16 cellular contexts compared by ENCODE assay signal in the genomic region with DNA sequence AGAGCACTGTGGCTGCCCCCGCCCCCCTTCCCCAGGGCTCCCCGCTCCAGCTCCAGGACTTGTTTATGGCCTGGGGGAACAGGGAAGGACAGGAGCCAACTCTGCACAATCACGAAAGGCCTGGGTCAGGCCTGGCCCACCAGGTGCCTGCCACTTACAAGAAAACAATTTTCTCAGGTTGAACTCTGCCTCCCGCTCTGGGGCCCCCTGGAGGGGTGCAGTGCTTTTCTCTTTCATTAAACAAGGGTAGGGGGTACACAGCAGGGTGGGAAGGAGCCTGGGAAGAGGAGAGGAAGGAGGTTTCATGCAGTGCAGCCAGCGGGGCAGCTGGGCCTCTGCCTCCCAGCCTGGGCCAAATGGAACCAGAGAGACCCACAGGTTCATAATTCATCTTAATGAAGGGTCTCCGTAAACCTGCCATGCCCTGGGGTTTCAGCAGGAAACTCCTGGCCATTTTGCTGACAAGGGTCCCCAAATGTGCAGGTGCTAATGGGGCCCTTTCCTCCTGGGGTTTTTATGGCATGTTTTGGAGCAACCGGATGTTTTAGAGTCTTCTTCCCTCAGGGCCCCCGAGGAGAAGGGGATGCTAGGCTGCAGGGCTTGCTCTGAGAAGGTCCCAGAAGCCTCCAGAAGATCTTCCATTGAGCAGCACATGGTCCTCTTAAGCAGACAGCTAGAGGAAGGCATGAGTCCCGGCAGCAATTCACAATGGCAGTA.
DNase-seq lines count a peak whose midpoint lies in the region; TF ChIP-seq lines count a peak whose summit lies in the region.
"Had no signal": no experiment of that assay in that cellular context is flagged by ENCODE, and none has a peak within 500 bp of the region (broad histone marks: within the 10 kb centered on the region; RNA-seq: fewer than 3 reads in every experiment).

No MANE protein-coding gene starts in this region.

- H3K27me3 Mint-ChIP-seq in neural progenitor cell (ENCODE audit: insufficient read depth, low read depth), result no peaks in the 10 kb centered on the region
- peaks cover 2% of the 10 kb centered on the region for H3K27me3 Mint-ChIP-seq in T-helper 2 cell treated with Interferon-gamma antibody and Interleukin-4, amounts not matched to agents 5 μg/mL and 100 μg/mL, for 36 hours (ENCODE audit: low read depth)
- H3K27me3 Mint-ChIP-seq: CD4-positive, alpha-beta T cell had no signal

- DNase-seq in H7 (peak; percentile 65), iPS-NIHi11 (ENCODE audit: low spot score) (peak; percentile 52), neural progenitor cell (ENCODE audit: low spot score) (no peak), epidermal melanocyte (ENCODE audit: insufficient read length, low spot score) (no peak), kidney tubule cell (ENCODE audit: low spot score) (no peak)
- no peak for DNase-seq in T-helper 2 cell treated with Interferon-gamma antibody and Interleukin-4, amounts not matched to agents 5 μg/mL and 100 μg/mL, for 36 hours (ENCODE audit: low spot score)
- DNase-seq: CD4-positive, alpha-beta T cell; GM23248; NCI-H1105 treated with DMSO at 0.1 percent for 48 hours; NCI-H187; NCI-H2171; NCI-H446; NK-92 treated with Interleukin-12 subunit alpha and Interleukin-12 subunit beta, amount 100 ng/mL, for 24 hours had no signal

- H3K4me2 ChIP-seq in neural progenitor cell, result no peak overlapping the region

- H4K20me1 ChIP-seq in neural progenitor cell (ENCODE audit: low read depth), result no peaks in the 10 kb centered on the region

- H3K9me3 ChIP-seq in HUES48 (ENCODE audit: control insufficient read depth, insufficient read depth, low read length) (no peaks in the 10 kb centered on the region), neural progenitor cell (ENCODE audit: low read depth) (no peaks in the 10 kb centered on the region)
- H3K9me3 ChIP-seq: SJSA1 had no signal

- H3K4me3 ChIP-seq in H7 (ENCODE audit: insufficient read depth, low read depth, low read length), result no peak overlapping the region
- no peak overlapping the region for H3K4me3 ChIP-seq in HUES48 (ENCODE audit: low read depth, low read length)
- no peak overlapping the region for H3K4me3 ChIP-seq in neural progenitor cell
- H3K4me3 ChIP-seq: GM23248, SJSA1 had no signal

- TF ChIP-seq CTCF in neural progenitor cell (IDR thresholded peaks at IDR 0.05), result no peak

- H3K36me3 ChIP-seq in H7 (replicated peaks; ENCODE audit: control insufficient read depth, insufficient read depth, low read length) (no peaks in the 10 kb centered on the region), HUES48 (ENCODE audit: control insufficient read depth, insufficient read depth, low read length) (no peaks in the 10 kb centered on the region), neural progenitor cell (no peaks in the 10 kb centered on the region)
- H3K36me3 ChIP-seq: SJSA1 had no signal

- H3K4me3 Mint-ChIP-seq in neural progenitor cell, result no peak overlapping the region
- H3K4me3 Mint-ChIP-seq in T-helper 2 cell treated with Interferon-gamma antibody and Interleukin-4, amounts not matched to agents 5 μg/mL and 100 μg/mL, for 36 hours, result no peak overlapping the region
- H3K4me3 Mint-ChIP-seq: CD4-positive, alpha-beta T cell; IgD-negative memory B cell had no signal

- H3K9ac ChIP-seq in HUES48 (ENCODE audit: low read depth, low read length) (no peak overlapping the region), neural progenitor cell (no peak overlapping the region)
- H3K9ac ChIP-seq: GM23248 had no signal

- H3K79me2 ChIP-seq in neural progenitor cell (ENCODE audit: low read depth), result no peaks in the 10 kb centered on the region

- peak overlapping the region; percentile 47 for H2AFZ ChIP-seq in neural progenitor cell (replicated peaks)
- H2AFZ ChIP-seq: GM23248 had no signal

- H3K9me3 Mint-ChIP-seq in neural progenitor cell, result no peaks in the 10 kb centered on the region
- H3K9me3 Mint-ChIP-seq in T-helper 2 cell treated with Interferon-gamma antibody and Interleukin-4, amounts not matched to agents 5 μg/mL and 100 μg/mL, for 36 hours, result no peaks in the 10 kb centered on the region
- H3K9me3 Mint-ChIP-seq: CD4-positive, alpha-beta T cell; IgD-negative memory B cell had no signal

- H3K4me1 ChIP-seq in HUES48 (ENCODE audit: control insufficient read depth, insufficient read depth, low read length) (peaks cover 41% of the 10 kb centered on the region), neural progenitor cell (peaks cover 25% of the 10 kb centered on the region)
- H3K4me1 ChIP-seq: SJSA1 had no signal

- peak overlapping the region; percentile 64 for H3K27ac Mint-ChIP-seq in neural progenitor cell
- no peak overlapping the region for H3K27ac Mint-ChIP-seq in T-helper 2 cell treated with Interferon-gamma antibody and Interleukin-4, amounts not matched to agents 5 μg/mL and 100 μg/mL, for 36 hours
- H3K27ac Mint-ChIP-seq: CD4-positive, alpha-beta T cell; IgD-negative memory B cell had no signal

- H3K4me1 Mint-ChIP-seq in neural progenitor cell, result peaks cover 52% of the 10 kb centered on the region
- H3K4me1 Mint-ChIP-seq in T-helper 2 cell treated with Interferon-gamma antibody and Interleukin-4, amounts not matched to agents 5 μg/mL and 100 μg/mL, for 36 hours (ENCODE audit: low read depth), result no peaks in the 10 kb centered on the region

- H3K27ac ChIP-seq in HUES48 (ENCODE audit: low read depth, low read length) (peak overlapping the region; percentile 8), neural progenitor cell (no peak overlapping the region)
- H3K27ac ChIP-seq: GM23248, SJSA1 had no signal

- no peaks in the 10 kb centered on the region for H3K36me3 Mint-ChIP-seq in neural progenitor cell
- H3K36me3 Mint-ChIP-seq in T-helper 2 cell treated with Interferon-gamma antibody and Interleukin-4, amounts not matched to agents 5 μg/mL and 100 μg/mL, for 36 hours (ENCODE audit: low read depth), result no peaks in the 10 kb centered on the region

- H3K27me3 ChIP-seq in H7 (ENCODE audit: control insufficient read depth, insufficient read depth, low read length) (no peaks in the 10 kb centered on the region), HUES48 (ENCODE audit: control insufficient read depth, insufficient read depth, low read length) (no peaks in the 10 kb centered on the region), neural progenitor cell (no peaks in the 10 kb centered on the region)
- H3K27me3 ChIP-seq: SJSA1 had no signal

- H3F3A ChIP-seq in neural progenitor cell (ENCODE audit: low read depth), result peaks cover 18% of the 10 kb centered on the region

Comparison
In these comparisons a context has a peak if more than half of its experiments do, and no peak if none do; other contexts are left out.
1. DNase-seq: peak in H7 (single experiment) and iPS-NIHi11 (single experiment); none in neural progenitor cell (single experiment), T-helper 2 cell treated with Interferon-gamma antibody and Interleukin-4, amounts not matched to agents 5 μg/mL and 100 μg/mL, for 36 hours (single experiment), epidermal melanocyte (single experiment) and kidney tubule cell (single experiment).